Comparison of ENCODE assay signal across 8 cellular contexts in genomic region chr12:98154850-98155249, GRCh38.
DNase-seq lines count a peak whose midpoint lies in the region; ATAC-seq, FAIRE-seq and TF ChIP-seq lines count a peak whose summit lies in the region.

No MANE protein-coding gene starts in this region.

- no peaks in the 10 kb centered on the region for H3F3A ChIP-seq in SK-N-SH (replicated peaks; ENCODE audit: insufficient read depth)

- H2AFZ ChIP-seq in SK-N-SH (ENCODE audit: low read depth): no peak overlapping the region

- no peak overlapping the region for H3K27ac ChIP-seq in SK-N-SH (ENCODE audit: low read depth in 2 of 2, low read length in 1 of 2)

- 8% methylated on average over 4 of the region's 4 CpGs for WGBS in SK-N-SH (ENCODE audit: low lambda C conversion rate)

- H3K79me2 ChIP-seq in SK-N-SH (ENCODE audit: insufficient read depth): no peaks in the 10 kb centered on the region

- no peak for ATAC-seq in HG03045 (IDR thresholded peaks at IDR 0.05; ENCODE audit: unreplicated experiment)
- ATAC-seq in GM21447 (IDR thresholded peaks at IDR 0.05; ENCODE audit: unreplicated experiment): no peak

- H3K36me3 ChIP-seq in SK-N-SH (replicated peaks in 1 of 2; ENCODE audit: control insufficient read depth in 1 of 2, insufficient read depth in 2 of 2, low read length in 1 of 2): no peaks in the 10 kb centered on the region
- H3K36me3 ChIP-seq in kidney epithelial cell (ENCODE audit: control insufficient read depth, insufficient read depth, low read length): no peaks in the 10 kb centered on the region

- H3K9ac ChIP-seq in SK-N-SH: no peak overlapping the region

- POLR2A ChIA-PET in SK-N-SH (lab: Yijun Ruan, JAX): no interaction called here

- H3K4me3 ChIP-seq in SK-N-SH (ENCODE audit: low read depth in 2 of 2, low read length in 1 of 2) (no peak overlapping the region; a peak in 1 of 4 replicates), kidney epithelial cell (ENCODE audit: low read depth, low read length) (no peak overlapping the region)

- CTCF ChIA-PET in SK-N-SH (lab: Yijun Ruan, JAX): interaction anchor here (0.6 to 2.1 kb wide), 8 partner anchors 17 to 1168 kb away, joined by 3 to 8 read pairs (median 4); no protein-coding TSS in a partner anchor

- H3K9me3 ChIP-seq in SK-N-SH: no peaks in the 10 kb centered on the region

- TF ChIP-seq RAD21 in SK-N-SH (IDR thresholded peaks at IDR 0.05; ENCODE audit: low read length): peak; percentile 80

- FAIRE-seq in D721Med (lab: Jason Lieb, UNC): no peak

- peak; percentile 56 for TF ChIP-seq CTCF in D721Med (IDR thresholded peaks at IDR 0.05; ENCODE audit: insufficient read depth, missing control alignments)
- peak; percentile 31; the same call in 1 of the 2 replicates for TF ChIP-seq CTCF in SK-N-SH (IDR thresholded peaks at IDR 0.05)
- peak; percentile 35 for TF ChIP-seq CTCF in kidney epithelial cell (IDR thresholded peaks at IDR 0.05; ENCODE audit: insufficient read depth, low read length, poor library complexity, severe bottlenecking)

- H3K4me2 ChIP-seq in SK-N-SH: no peak overlapping the region

- H3K27me3 ChIP-seq in SK-N-SH (ENCODE audit: insufficient read depth): no peaks in the 10 kb centered on the region
- no peaks in the 10 kb centered on the region for H3K27me3 ChIP-seq in kidney epithelial cell (ENCODE audit: control insufficient read depth, insufficient read depth, low read length)

- H4K20me1 ChIP-seq in SK-N-SH (ENCODE audit: insufficient read depth): no peaks in the 10 kb centered on the region

- H3K9me2 ChIP-seq in SK-N-SH: no peaks in the 10 kb centered on the region

- no peak for TF ChIP-seq EP300 in SK-N-SH (IDR thresholded peaks at IDR 0.05; ENCODE audit: borderline replicate concordance in 1 of 2, low read depth in 1 of 2, low read length in 1 of 2)

- DNase-seq in D721Med (ENCODE audit: insufficient read length, low spot score) (no peak), NCI-H146 treated with DMSO at 0.1 percent for 48 hours (lab: John Stamatoyannopoulos, UW; ENCODE audit: unreplicated experiment) (peak; percentile 82), SK-N-SH (peak; percentile 26), kidney epithelial cell (ENCODE audit: low read depth) (no peak), pons (ENCODE audit: low spot score) (no peak), cerebellar nuclear complex (lab: John Stamatoyannopoulos, UW) (no peak)

- H3K4me1 ChIP-seq in SK-N-SH (ENCODE audit: control insufficient read depth in 1 of 2, insufficient read depth in 2 of 2, low read depth in 1 of 2, low read length in 1 of 2): no peaks in the 10 kb centered on the region; a peak in 2 of 4 replicates

TF ChIP-seq in SK-N-SH, 30 proteins besides CTCF, POLR2A, EP300 and RAD21:
- TF ChIP-seq SMC3 (IDR thresholded peaks at IDR 0.05; ENCODE audit: low read depth, low read length) (peak; percentile 48; the same call in 1 of the 2 replicates), NRF1 (IDR thresholded peaks at IDR 0.05; ENCODE audit: low read depth, low read length) (no peak), RCOR1 (IDR thresholded peaks at IDR 0.05; ENCODE audit: low read length) (no peak), CHD2 (IDR thresholded peaks at IDR 0.05; ENCODE audit: low read length, partially characterized antibody) (no peak)
- TF ChIP-seq, protein P1, sequence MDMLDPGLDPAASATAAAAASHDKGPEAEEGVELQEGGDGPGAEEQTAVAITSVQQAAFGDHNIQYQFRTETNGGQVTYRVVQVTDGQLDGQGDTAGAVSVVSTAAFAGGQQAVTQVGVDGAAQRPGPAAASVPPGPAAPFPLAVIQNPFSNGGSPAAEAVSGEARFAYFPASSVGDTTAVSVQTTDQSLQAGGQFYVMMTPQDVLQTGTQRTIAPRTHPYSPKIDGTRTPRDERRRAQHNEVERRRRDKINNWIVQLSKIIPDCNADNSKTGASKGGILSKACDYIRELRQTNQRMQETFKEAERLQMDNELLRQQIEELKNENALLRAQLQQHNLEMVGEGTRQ (IDR thresholded peaks at IDR 0.05; ENCODE audit: borderline replicate concordance, low read depth, low read length): no peak

Comparison
In these comparisons a context has a peak if more than half of its experiments do, and no peak if none do; other contexts are left out.
1. DNase-seq: peak in NCI-H146 treated with DMSO at 0.1 percent for 48 hours (single experiment) and SK-N-SH (single experiment); none in D721Med (single experiment), kidney epithelial cell (single experiment), pons (single experiment) and cerebellar nuclear complex (0 of 2).
2. Peak in every context shown above with its lines, with median percentiles within 50 percentile points of each other: CTCF ChIP-seq.